Comparison of ENCODE assay signal across 13 cellular contexts in the genomic region with DNA sequence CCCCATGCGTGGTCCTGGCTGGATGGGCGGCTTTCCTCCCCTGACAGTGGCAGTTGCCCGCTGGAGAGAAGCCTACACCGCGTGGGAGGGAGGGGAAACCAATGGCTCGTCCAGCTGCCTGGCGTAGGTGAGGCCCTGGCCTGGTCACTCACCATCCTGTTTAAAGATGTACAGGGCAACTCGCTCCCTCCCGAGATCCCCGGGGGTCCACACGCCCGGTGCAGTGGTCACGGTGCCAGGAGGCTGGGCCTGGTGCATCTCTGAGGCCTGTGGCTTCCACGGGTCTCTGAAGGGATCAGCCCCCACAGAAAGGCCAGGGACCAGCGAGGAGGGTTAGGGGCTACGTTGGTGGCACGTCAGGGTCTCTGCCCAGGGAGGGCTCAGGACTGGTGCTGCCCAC.
"Had no signal": no experiment of that assay in that cellular context is flagged by ENCODE, and none has a peak within 500 bp of the region (broad histone marks: within the 10 kb centered on the region; RNA-seq: fewer than 3 reads in every experiment).

No MANE protein-coding gene starts in this region.

- DNase-seq: activated CD4-positive, alpha-beta T cell treated with anti-CD3 and anti-CD28 coated beads for 4 hours; activated CD8-positive, alpha-beta memory T cell treated with anti-CD3 and anti-CD28 coated beads, Interleukin-2, amount 50 U/mL, for 4 hours; activated gamma-delta T cell treated with Interleukin-2 at 50 U/mL for 16 hours; activated naive CD8-positive, alpha-beta T cell treated with anti-CD3 and anti-CD28 coated beads for 36 hours; activated T-cell treated with anti-CD3 and anti-CD28 coated beads, Interleukin-2, amount 50 U/mL, for 72 hours; esophagus squamous epithelium; foreskin fibroblast; nephron progenitor cell; T1000; tibial artery had no signal

- H3K9me3 ChIP-seq: esophagus squamous epithelium, tibial artery, vagina had no signal

- ATAC-seq: activated CD8-positive, alpha-beta T cell treated with anti-CD3 and anti-CD28 coated beads for 36 hours; activated T-cell treated with anti-CD3 and anti-CD28 coated beads, Interleukin-2, amount 50 U/mL, for 72 hours had no signal

- H3K27me3 ChIP-seq: esophagus squamous epithelium, tibial artery, vagina had no signal

- H3K27ac ChIP-seq: esophagus squamous epithelium, vagina, VCaP had no signal

- H3K27me3 Mint-ChIP-seq: activated CD8-positive, alpha-beta T cell treated with anti-CD3 and anti-CD28 coated beads for 36 hours; activated naive CD8-positive, alpha-beta T cell treated with anti-CD3 and anti-CD28 coated beads for 36 hours had no signal

- H3K4me3 Mint-ChIP-seq: activated CD8-positive, alpha-beta T cell treated with anti-CD3 and anti-CD28 coated beads for 36 hours; activated naive CD8-positive, alpha-beta T cell treated with anti-CD3 and anti-CD28 coated beads for 36 hours; activated T-cell treated with anti-CD3 and anti-CD28 coated beads, Interleukin-2, amount 50 U/mL, for 72 hours; nephron progenitor cell had no signal

- H3K9me3 Mint-ChIP-seq: activated CD8-positive, alpha-beta T cell treated with anti-CD3 and anti-CD28 coated beads for 36 hours; activated naive CD8-positive, alpha-beta T cell treated with anti-CD3 and anti-CD28 coated beads for 36 hours; activated T-cell treated with anti-CD3 and anti-CD28 coated beads, Interleukin-2, amount 50 U/mL, for 72 hours; nephron progenitor cell had no signal

- H3K27ac Mint-ChIP-seq: activated naive CD8-positive, alpha-beta T cell treated with anti-CD3 and anti-CD28 coated beads for 36 hours; activated T-cell treated with anti-CD3 and anti-CD28 coated beads, Interleukin-2, amount 50 U/mL, for 72 hours; nephron progenitor cell had no signal

- H3K4me3 ChIP-seq: esophagus squamous epithelium, tibial artery, vagina had no signal
